8 cellular contexts compared by ENCODE assay signal in genomic region chr11:119018074-119018938, GRCh38. TPM values are rescaled to one million over a fixed set of nuclear protein-coding genes. Genes with fewer than 3 reads are reported as not detected.
DNase-seq lines count a peak whose midpoint lies in the region; ATAC-seq and TF ChIP-seq lines count a peak whose summit lies in the region.

TSS of gene RPS25 (minus strand) at chr11:119018343. CDS start at chr11:119018284, 59 bp downstream.
TSS of gene TRAPPC4 (plus strand) at chr11:119018766. CDS start at chr11:119018796, 30 bp downstream.

- H3K27me3 ChIP-seq in left lung = no peaks in the 10 kb centered on the region

- H3K9me3 ChIP-seq in left lung = no peaks in the 10 kb centered on the region

- intact Hi-C loops in left lung (cut with DNase I) = no loop called here

- H3K4me3 ChIP-seq in left lung = peak within 1 kb of the TSS; percentile 68 to 76

- peak; percentile 78 to 100 (median 98) for DNase-seq in C1 segment of cervical spinal cord (lab: John Stamatoyannopoulos, UW)
- DNase-seq in NCI-H748 treated with DMSO at 0.1 percent for 48 hours (lab: John Stamatoyannopoulos, UW) = peak; percentile 74
- DNase-seq in activated CD4-positive, alpha-beta T cell treated with anti-CD3 and anti-CD28 coated beads, Interleukin-2, amount 50 U/mL, for 24 hours (ENCODE audit: low read depth in 1 of 2, low spot score in 1 of 2) = peak; percentile 87 to 93
- DNase-seq in dermis blood vessel endothelial cell = peak; percentile 97
- DNase-seq in left lung = peak; percentile 96 to 98
- DNase-seq in stimulated activated CD4-positive, alpha-beta T cell treated with anti-CD3 and anti-CD28 coated beads, Interleukin-2, amount 100 ng/mL, for 48 hours = peak; percentile 86 to 88

- peak within 1 kb of the TSS; percentile 88 to 97 for H3K27ac ChIP-seq in left lung

- H3K36me3 ChIP-seq in left lung = peaks cover 4 to 59% of the 10 kb centered on the region in 2 donors

- ATAC-seq in GM19372 (IDR thresholded peaks at IDR 0.05; ENCODE audit: low read depth, unreplicated experiment) (peak; percentile 83), HG03558 (IDR thresholded peaks at IDR 0.05; ENCODE audit: extremely low read depth, unreplicated experiment) (peak; percentile 62), left lung (peak; percentile 97)

- H3K4me1 ChIP-seq in left lung = peaks cover 18 to 53% of the 10 kb centered on the region in 2 donors

- no peak for TF ChIP-seq CTCF in left lung (IDR thresholded peaks at IDR 0.05)

RNA-seq across cellular contexts. Expression of gene RPS25, which starts in this region (rescaled TPM):
- 1,092 and 1,791 TPM in 2 replicates for total RNA-seq in dermis blood vessel endothelial cell
- 100 to 1,000 TPM; 786 to 872 TPM for total RNA-seq in left lung

RNA-seq across cellular contexts. Expression of gene TRAPPC4, which starts in this region (rescaled TPM):
- total RNA-seq in dermis blood vessel endothelial cell (90.2 and 116 TPM in 2 replicates), left lung (10 to 100 TPM; 57.1 to 66.3 TPM)

Comparison
In these comparisons a context has a peak if more than half of its experiments do, and no peak if none do; other contexts are left out.
1. Peak in every context shown above with its lines: DNase-seq, ATAC-seq, H3K4me3 ChIP-seq and H3K27ac ChIP-seq.